ENCODE assay signal across 8 cellular contexts in genomic region chr7:130939285-130940095, GRCh38.
DNase-seq lines count a peak whose midpoint lies in the region; ATAC-seq and TF ChIP-seq lines count a peak whose summit lies in the region.

No MANE protein-coding gene starts in this region.

- WGBS in transverse colon (ENCODE audit: low coverage in 1 of 2), 2 donors: 44 to 50% methylated on average over 3 of the region's 3 CpGs

- peak overlapping the region; percentile 3 for H3K4me3 Mint-ChIP-seq in activated naive CD4-positive, alpha-beta T cell treated with anti-CD3 and anti-CD28 coated beads, Interleukin-2, amount 10 ng/mL, durations not matched to agents 7 days and 5 days

- CTCF ChIA-PET in activated naive CD4-positive, alpha-beta T cell treated with anti-CD3 and anti-CD28 coated beads, Interleukin-2, amount 10 ng/mL, durations not matched to agents 7 days and 5 days (lab: Charles Lee): interaction anchor here (0.7 to 3.5 kb wide), 8 partner anchors 19 to 43 kb away, joined by 3 to 19 read pairs (median 4); no protein-coding TSS in a partner anchor

- peaks cover 85% of the 10 kb centered on the region for H3K4me1 Mint-ChIP-seq in activated naive CD4-positive, alpha-beta T cell treated with anti-CD3 and anti-CD28 coated beads, Interleukin-2, amount 10 ng/mL, durations not matched to agents 7 days and 5 days

- TF ChIP-seq EP300 in transverse colon (IDR thresholded peaks at IDR 0.05; ENCODE audit: low read depth): no peak

- H3K27me3 ChIP-seq in adipocyte (replicated peaks; ENCODE audit: control insufficient read depth, insufficient read depth, low read length) (no peaks in the 10 kb centered on the region), transverse colon (no peaks in the 10 kb centered on the region)

- peaks cover 73% of the 10 kb centered on the region for H3K36me3 Mint-ChIP-seq in activated naive CD4-positive, alpha-beta T cell treated with anti-CD3 and anti-CD28 coated beads, Interleukin-2, amount 10 ng/mL, durations not matched to agents 7 days and 5 days

- H3K27ac ChIP-seq in transverse colon: peak overlapping the region; percentile 56 to 85 (median 84)

- no peaks in the 10 kb centered on the region for H3K9me3 Mint-ChIP-seq in activated naive CD4-positive, alpha-beta T cell treated with anti-CD3 and anti-CD28 coated beads, Interleukin-2, amount 10 ng/mL, durations not matched to agents 7 days and 5 days

- ATAC-seq in HG03457 (IDR thresholded peaks at IDR 0.05; ENCODE audit: unreplicated experiment): no peak

- TF ChIP-seq CTCF in transverse colon (IDR thresholded peaks at IDR 0.05): no peak

- DNase-seq in activated naive CD4-positive, alpha-beta T cell treated with anti-CD3 and anti-CD28 coated beads, Interleukin-2, amount 10 ng/mL, durations not matched to agents 7 days and 5 days: no peak
- no peak for DNase-seq in activated naive CD4-positive, alpha-beta T cell (lab: John Stamatoyannopoulos, UW)
- DNase-seq in adipocyte (ENCODE audit: low read depth) (peak; percentile 67), kidney tubule cell (ENCODE audit: low spot score) (peak; percentile 46), transverse colon (no peak), pons (ENCODE audit: low spot score) (no peak), HuH-7 (ENCODE audit: low spot score) (no peak)

- in situ Hi-C loops in transverse colon (cut with MboI; ENCODE audit: low pct_ligation_motif_present in 1 of 4, low pct_unique_long_range_greater_than_20kb in 1 of 4, low sequenced_read_pairs in 3 of 4): no loop called here

- H3K27me3 Mint-ChIP-seq in activated naive CD4-positive, alpha-beta T cell treated with anti-CD3 and anti-CD28 coated beads, Interleukin-2, amount 10 ng/mL, durations not matched to agents 7 days and 5 days: no peaks in the 10 kb centered on the region

- TF ChIP-seq POLR2A in transverse colon (IDR thresholded peaks at IDR 0.05): no peak

- H3K27ac Mint-ChIP-seq in activated naive CD4-positive, alpha-beta T cell treated with anti-CD3 and anti-CD28 coated beads, Interleukin-2, amount 10 ng/mL, durations not matched to agents 7 days and 5 days: peak overlapping the region; percentile 68

- intact Hi-C loops in transverse colon (cut with DNase I; ENCODE audit: low total_unique reads): loop anchor here (5.0 kb wide), 1 partner anchor 1573 kb away; no protein-coding TSS in a partner anchor

- peaks cover 37% of the 10 kb centered on the region for H3K36me3 ChIP-seq in adipocyte (ENCODE audit: control insufficient read depth, insufficient read depth, low read length, severe bottlenecking)
- no peaks in the 10 kb centered on the region for H3K36me3 ChIP-seq in transverse colon

- peak overlapping the region; percentile 84 for H3K9ac ChIP-seq in adipocyte (ENCODE audit: low read length)

- peaks cover 66% of the 10 kb centered on the region for H3K4me1 ChIP-seq in adipocyte (ENCODE audit: control insufficient read depth, insufficient read depth, low read length)
- H3K4me1 ChIP-seq in transverse colon: peaks cover 9 to 65% (median 22%) of the 10 kb centered on the region in 4 donors

- no peaks in the 10 kb centered on the region for H3K9me3 ChIP-seq in adipocyte (ENCODE audit: control insufficient read depth, low read length)
- no peaks in the 10 kb centered on the region for H3K9me3 ChIP-seq in transverse colon

- H3K4me3 ChIP-seq in adipocyte (ENCODE audit: low read length) (peak overlapping the region; percentile 51), transverse colon (peak overlapping the region in 3 of 4 donors; percentile 33 to 57 (median 40))

Comparison
In these comparisons a context has a peak if more than half of its experiments do, and no peak if none do; other contexts are left out.
1. DNase-seq: peak in adipocyte (single experiment) and kidney tubule cell (single experiment); none in activated naive CD4-positive, alpha-beta T cell treated with anti-CD3 and anti-CD28 coated beads, Interleukin-2, amount 10 ng/mL, durations not matched to agents 7 days and 5 days (single experiment), activated naive CD4-positive, alpha-beta T cell (0 of 4), transverse colon (single experiment), pons (single experiment) and HuH-7 (single experiment).